In genomic region chr17:63431618-63431938, GRCh38 we compare ENCODE assay signal across 23 cellular contexts. TPM values are rescaled to one million over a fixed set of nuclear protein-coding genes. Genes with fewer than 3 reads are reported as not detected.
A peak's percentile ranks its signal among the peaks of the same experiment; 100 is the strongest.
DNase-seq lines count a peak whose midpoint lies in the region; ATAC-seq and TF ChIP-seq lines count a peak whose summit lies in the region.
"Had no signal": no experiment of that assay in that cellular context is flagged by ENCODE, and none has a peak within 500 bp of the region (broad histone marks: within the 10 kb centered on the region; RNA-seq: fewer than 3 reads in every experiment).

No MANE protein-coding gene starts in this region.

- peak overlapping the region; percentile 14; the same call in 1 of the 2 replicates for H3K4me3 Mint-ChIP-seq in HFFc6
- H3K4me3 Mint-ChIP-seq: activated naive CD8-positive, alpha-beta T cell treated with anti-CD3 and anti-CD28 coated beads, Interleukin-2, amount 50 U/mL, for 24 hours; nephron progenitor cell had no signal

- ATAC-seq in lower lobe of right lung (no peak), GM21737 (IDR thresholded peaks at IDR 0.05; ENCODE audit: unreplicated experiment) (no peak), HG02870 (IDR thresholded peaks at IDR 0.05; ENCODE audit: unreplicated experiment) (no peak)
- ATAC-seq: activated naive CD8-positive, alpha-beta T cell treated with anti-CD3 and anti-CD28 coated beads, Interleukin-2, amount 50 U/mL, for 24 hours; gastrocnemius medialis had no signal

- in situ Hi-C loops in transverse colon (cut with MboI; ENCODE audit: low pct_ligation_motif_present in 1 of 4, low pct_unique_long_range_greater_than_20kb in 1 of 4, low sequenced_read_pairs in 3 of 4): loop anchor here in 1 of 4 donors (5.0 kb wide), 1 partner anchor 181 kb away; no protein-coding TSS in a partner anchor

- WGBS in transverse colon (ENCODE audit: low coverage in 1 of 2), 2 donors: 64 to 81% methylated on average over 2 to 7 of the region's 7 CpGs

- TF ChIP-seq CTCF in HFFc6 (IDR thresholded peaks at IDR 0.05) (no peak), lower lobe of right lung (IDR thresholded peaks at IDR 0.05) (no peak), transverse colon (IDR thresholded peaks at IDR 0.05) (no peak), foreskin fibroblast (IDR thresholded peaks at IDR 0.05; ENCODE audit: low read depth, low read length) (no peak)

- no peak for TF ChIP-seq POLR2A in transverse colon (IDR thresholded peaks at IDR 0.05)

- no peaks in the 10 kb centered on the region for H3K27me3 ChIP-seq in adipocyte (replicated peaks; ENCODE audit: control insufficient read depth, insufficient read depth, low read length)
- H3K27me3 ChIP-seq in lower lobe of right lung (ENCODE audit: low read depth): no peaks in the 10 kb centered on the region
- no peaks in the 10 kb centered on the region for H3K27me3 ChIP-seq in transverse colon
- H3K27me3 ChIP-seq: cardiac muscle cell, dorsolateral prefrontal cortex, gastrocnemius medialis, SJSA1, testis had no signal

- H3K27me3 Mint-ChIP-seq in HFFc6 (ENCODE audit: insufficient read depth): peaks cover 25% of the 10 kb centered on the region
- H3K27me3 Mint-ChIP-seq: activated naive CD8-positive, alpha-beta T cell treated with anti-CD3 and anti-CD28 coated beads, Interleukin-2, amount 50 U/mL, for 24 hours had no signal

- peak overlapping the region; percentile 59 for H3K27ac ChIP-seq in lower lobe of right lung
- H3K27ac ChIP-seq in transverse colon: peak overlapping the region; percentile 77 to 85 (median 78)
- H3K27ac ChIP-seq: gastrocnemius medialis, SJSA1, testis had no signal

- H3K4me1 Mint-ChIP-seq in HFFc6 (ENCODE audit: low read depth): peaks cover 54% of the 10 kb centered on the region

- H3K36me3 Mint-ChIP-seq in HFFc6 (ENCODE audit: low read depth): peaks cover 32% of the 10 kb centered on the region

- H3K9me3 Mint-ChIP-seq in HFFc6: no peaks in the 10 kb centered on the region
- H3K9me3 Mint-ChIP-seq: activated naive CD8-positive, alpha-beta T cell treated with anti-CD3 and anti-CD28 coated beads, Interleukin-2, amount 50 U/mL, for 24 hours; nephron progenitor cell had no signal

- no peaks in the 10 kb centered on the region for H3K9me3 ChIP-seq in adipocyte (ENCODE audit: control insufficient read depth, low read length)
- no peaks in the 10 kb centered on the region for H3K9me3 ChIP-seq in lower lobe of right lung
- no peaks in the 10 kb centered on the region for H3K9me3 ChIP-seq in transverse colon
- H3K9me3 ChIP-seq: gastrocnemius medialis, SJSA1, testis had no signal

- H3K4me3 ChIP-seq in adipocyte (ENCODE audit: low read length) (no peak overlapping the region), lower lobe of right lung (no peak overlapping the region), transverse colon (no peak overlapping the region), foreskin fibroblast (ENCODE audit: low read depth in 1 of 2, low read length in 2 of 2) (no peak overlapping the region)
- H3K4me3 ChIP-seq: cardiac muscle cell, dorsolateral prefrontal cortex, gastrocnemius medialis, SJSA1, testis had no signal

- no peak for TF ChIP-seq EP300 in transverse colon (IDR thresholded peaks at IDR 0.05; ENCODE audit: low read depth)

- DNase-seq in HFFc6 (no peak), adipocyte (ENCODE audit: low read depth) (no peak), lower lobe of right lung (no peak), transverse colon (no peak), foreskin fibroblast (no peak)
- DNase-seq: activated CD4-positive, CD25-positive, alpha-beta regulatory T cell treated with anti-CD3 and anti-CD28 coated beads, Interleukin-2, amount 50 U/mL, for 72 hours; activated naive CD8-positive, alpha-beta T cell treated with anti-CD3 and anti-CD28 coated beads, Interleukin-2, amount 50 U/mL, for 24 hours; Calu3; gastrocnemius medialis; kidney glomerular epithelial cell; NCI-H1105 treated with DMSO at 0.1 percent for 48 hours; NCI-H2107; NCI-H748 treated with DMSO at 0.1 percent for 48 hours; nephron progenitor cell; testis had no signal

- H3K9ac ChIP-seq in adipocyte (ENCODE audit: low read length): peak overlapping the region; percentile 7

- peak overlapping the region; percentile 97 for H3K27ac Mint-ChIP-seq in HFFc6
- H3K27ac Mint-ChIP-seq: activated naive CD8-positive, alpha-beta T cell treated with anti-CD3 and anti-CD28 coated beads, Interleukin-2, amount 50 U/mL, for 24 hours had no signal

- peaks cover 3% of the 10 kb centered on the region for H3K36me3 ChIP-seq in adipocyte (ENCODE audit: control insufficient read depth, insufficient read depth, low read length, severe bottlenecking)
- peaks cover under 1% of the 10 kb centered on the region for H3K36me3 ChIP-seq in lower lobe of right lung
- H3K36me3 ChIP-seq in transverse colon: no peaks in the 10 kb centered on the region
- H3K36me3 ChIP-seq: gastrocnemius medialis had no signal

- H3K4me1 ChIP-seq in adipocyte (ENCODE audit: control insufficient read depth, insufficient read depth, low read length) (peaks cover 51% of the 10 kb centered on the region), lower lobe of right lung (peaks cover 78% of the 10 kb centered on the region), transverse colon (peaks cover 20 to 54% (median 45%) of the 10 kb centered on the region in 4 donors)

- intact Hi-C loops in lower lobe of right lung (cut with DNase I) (no loop called here), transverse colon (cut with DNase I; ENCODE audit: low total_unique reads) (loop anchor here (5.0 kb wide), 1 partner anchor 51 kb away; no protein-coding TSS in a partner anchor)

RNA-seq across cellular contexts. Expression of gene CYB561, which starts 14.5 kb away (rescaled TPM):
- total RNA-seq in HFFc6 (2021; fragmentation: NEBNext Ultra II Directional; extraction: Animal tissue kit (Norgen Biotek cat#: 25700)): 10 to 100 TPM in 4 of 6 experiments, 1 to 10 TPM in 2; 5.5 to 21.4 (median 15.9) TPM
- 49.9 TPM for total RNA-seq in lower lobe of right lung
- total RNA-seq in transverse colon: 100 to 1,000 TPM in 1 of 4 donors, 10 to 100 TPM in 3; 52.6 to 315 (median 68.5) TPM
- total RNA-seq: OCI-LY7 had no signal

RNA-seq across cellular contexts. Expression of gene ACE, which starts 45.3 kb away (rescaled TPM):
- total RNA-seq in HFFc6 (2021; fragmentation: NEBNext Ultra II Directional; extraction: Animal tissue kit (Norgen Biotek cat#: 25700)): 1 to 10 TPM; 1.6 to 2.1 (median 1.7) TPM
- 90.7 TPM for total RNA-seq in lower lobe of right lung
- 10 to 100 TPM in 3 of 4 donors, 1 to 10 TPM in 1; 6.0 to 56.7 (median 28.0) TPM for total RNA-seq in transverse colon
- total RNA-seq: H4, HT1080 had no signal
